In the genomic region with DNA sequence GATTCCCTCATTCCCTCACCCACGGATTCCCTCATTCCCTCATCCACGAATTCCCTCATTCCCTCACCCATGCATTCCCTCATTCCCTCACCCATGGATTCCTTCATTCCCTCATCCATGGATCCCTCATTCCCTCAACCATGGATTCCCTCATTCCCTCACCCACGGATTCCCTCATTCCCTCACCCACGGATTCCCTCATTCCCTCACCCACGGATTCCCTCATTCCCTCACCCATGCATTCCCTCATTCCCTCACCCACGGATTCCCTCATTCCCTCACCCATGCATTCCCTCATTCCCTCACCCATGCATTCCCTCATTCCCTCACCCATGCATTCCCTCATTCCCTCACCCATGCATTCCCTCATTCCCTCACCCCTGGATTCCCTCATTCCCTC, we compare ENCODE assay signal across 2 cellular contexts.
DNase-seq lines count a peak whose midpoint lies in the region; FAIRE-seq and TF ChIP-seq lines count a peak whose summit lies in the region.
"Not testable (repeated sequence)": the region's sequence is repeated elsewhere in the genome, so short reads cannot be mapped to it uniquely, and the experiment has no call there.

No MANE protein-coding gene starts in this region.

- TF ChIP-seq POLR2A in H1 (IDR thresholded peaks at IDR 0.05; ENCODE audit: control extremely low read depth in 1 of 2, low read depth in 2 of 2, low read length in 2 of 2), result not testable (repeated sequence)

- H3K23me2 ChIP-seq in H1 (ENCODE audit: low read depth, low read length), result not testable (repeated sequence)

- H4K8ac ChIP-seq in H1 (ENCODE audit: extremely low read depth, insufficient read depth, low read length), result not testable (repeated sequence)

- not testable (repeated sequence) for H3K18ac ChIP-seq in H1 (ENCODE audit: extremely low read depth, low read length)

- not testable (repeated sequence) for H4K91ac ChIP-seq in H1 (replicated peaks; ENCODE audit: insufficient read length, low read length)

- H3K36me3 ChIP-seq in HEK293 (ENCODE audit: control insufficient read depth in 2 of 2, insufficient read depth in 1 of 2, low read length in 2 of 2); H1 (ENCODE audit: control insufficient read depth in 2 of 4, insufficient read depth in 4 of 4, low read length in 3 of 4): not testable (repeated sequence)

- H3K4me1 ChIP-seq in HEK293 (ENCODE audit: control insufficient read depth, insufficient read depth, low read length); H1 (replicated peaks in 1 of 4; ENCODE audit: control insufficient read depth in 3 of 4, insufficient read depth in 4 of 4, low read length in 3 of 4): not testable (repeated sequence)

- not testable (repeated sequence) for H3K56ac ChIP-seq in H1 (replicated peaks; ENCODE audit: insufficient read length, low read depth, low read length)

- not testable (repeated sequence) for H3K4me3 ChIP-seq in HEK293 (ENCODE audit: low read depth, low read length); H1 (ENCODE audit: extremely low read depth in 1 of 4, insufficient read depth in 2 of 4, low read depth in 3 of 4, low read length in 4 of 4)

- POLR2A ChIA-PET in HEK293 (lab: Yijun Ruan, JAX); H1 (lab: Charles Lee; ENCODE audit: partially characterized antibody): not testable (repeated sequence)

- 67 to 80% methylated on average over 2 to 6 of the region's 6 CpGs for WGBS in H1 (ENCODE audit: extremely low coverage in 1 of 2, insufficient coverage in 1 of 2, insufficient read length in 1 of 2, insufficient replicate concordance in 2 of 2, low coverage in 1 of 2, low lambda C conversion rate in 2 of 2, missing lambda C conversion rate in 1 of 2), 2 experiments

- not testable (repeated sequence) for H3K79me1 ChIP-seq in H1 (ENCODE audit: low read depth, low read length)

- H4K5ac ChIP-seq in H1 (ENCODE audit: insufficient read length, low read depth, low read length), result not testable (repeated sequence)

- not testable (repeated sequence) for H2BK120ac ChIP-seq in H1 (replicated peaks; ENCODE audit: low read depth, low read length)

- not testable (repeated sequence) for H3K79me2 ChIP-seq in H1 (ENCODE audit: control insufficient read depth in 1 of 2, insufficient read depth in 2 of 2, low read length in 2 of 2)

- not testable (repeated sequence) for DNase-seq in H1 (ENCODE audit: low read depth in 1 of 2, low spot score in 2 of 2)

- not testable (repeated sequence) for H3K27ac ChIP-seq in HEK293 (ENCODE audit: extremely low read depth, low read depth, low read length); H1 (ENCODE audit: low read depth, low read length)

- not testable (repeated sequence) for H3K9ac ChIP-seq in H1 (replicated peaks in 1 of 4; ENCODE audit: extremely low read depth in 1 of 4, low read depth in 3 of 4, low read length in 3 of 4)

- H2AK5ac ChIP-seq in H1 (ENCODE audit: low read depth, low read length), result peak overlapping the region; percentile 53; the same call in 1 of the 2 replicates

- not testable (repeated sequence) for TF ChIP-seq EP300 in H1 (IDR thresholded peaks at IDR 0.05; ENCODE audit: borderline replicate concordance in 1 of 2, low read depth in 2 of 2, low read length in 2 of 2)

- not testable (repeated sequence) for H4K20me1 ChIP-seq in H1 (replicated peaks in 1 of 2; ENCODE audit: control insufficient read depth in 1 of 2, insufficient read depth in 2 of 2, low read length in 2 of 2)

- H2BK5ac ChIP-seq in H1 (ENCODE audit: low read depth, low read length), result not testable (repeated sequence)

- H2BK12ac ChIP-seq in H1 (ENCODE audit: low read depth, low read length), result not testable (repeated sequence)

- H2BK15ac ChIP-seq in H1 (ENCODE audit: low read length), result not testable (repeated sequence)

- H2AFZ ChIP-seq in H1 (ENCODE audit: low read length), result not testable (repeated sequence)

- H3K23ac ChIP-seq in H1 (ENCODE audit: insufficient read length), result not testable (repeated sequence)

- H3K9me3 ChIP-seq in HEK293 (ENCODE audit: control insufficient read depth, insufficient read depth, low read depth, low read length); H1 (ENCODE audit: insufficient read depth in 2 of 2, low read depth in 1 of 2, low read length in 1 of 2): not testable (repeated sequence)

- not testable (repeated sequence) for H3K4me2 ChIP-seq in H1 (ENCODE audit: insufficient read depth in 1 of 2, low read depth in 2 of 2, low read length in 2 of 2)

- not testable (repeated sequence) for H3K27me3 ChIP-seq in H1 (replicated peaks in 1 of 4; ENCODE audit: control insufficient read depth in 3 of 4, extremely low read depth in 1 of 4, insufficient read depth in 3 of 4, low read length in 3 of 4)

- TF ChIP-seq CTCF in HEK293 (tag by site-specific recombination; IDR thresholded peaks at IDR 0.05); H1 (IDR thresholded peaks at IDR 0.05; ENCODE audit: control extremely low read depth in 1 of 3, insufficient read depth in 1 of 3, low read depth in 1 of 3, low read length in 3 of 3): not testable (repeated sequence)

- H3K4ac ChIP-seq in H1 (replicated peaks; ENCODE audit: insufficient read length, low read depth, low read length), result not testable (repeated sequence)

- FAIRE-seq in H1 (lab: Jason Lieb, UNC), result not testable (repeated sequence)

- CTCF ChIA-PET in HEK293 (lab: Yijun Ruan, JAX); H1 (lab: Charles Lee; ENCODE audit: partially characterized antibody): not testable (repeated sequence)

- TF ChIP-seq RAD21 in H1 (IDR thresholded peaks at IDR 0.05 in 1 of 2, conservative IDR thresholded peaks at IDR 0.05 in 1 of 2; ENCODE audit: low read depth in 2 of 2, low read length in 2 of 2), result not testable (repeated sequence)

- not testable (repeated sequence) for H3K14ac ChIP-seq in H1 (ENCODE audit: insufficient read length)

- H2BK20ac ChIP-seq in H1 (ENCODE audit: low read length), result not testable (repeated sequence)

TF ChIP-seq in HEK293, 187 proteins besides CTCF, POLR2A, EP300 and RAD21:
- TF ChIP-seq ZFHX2 (tag by site-specific recombination; conservative IDR thresholded peaks at IDR 0.05), result peak; percentile 43; the same call in 1 of the 2 replicates
- TF ChIP-seq EGR2 (tag by site-specific recombination; IDR thresholded peaks at IDR 0.05; ENCODE audit: low read depth), result peak; percentile 92
